In the genomic region with DNA sequence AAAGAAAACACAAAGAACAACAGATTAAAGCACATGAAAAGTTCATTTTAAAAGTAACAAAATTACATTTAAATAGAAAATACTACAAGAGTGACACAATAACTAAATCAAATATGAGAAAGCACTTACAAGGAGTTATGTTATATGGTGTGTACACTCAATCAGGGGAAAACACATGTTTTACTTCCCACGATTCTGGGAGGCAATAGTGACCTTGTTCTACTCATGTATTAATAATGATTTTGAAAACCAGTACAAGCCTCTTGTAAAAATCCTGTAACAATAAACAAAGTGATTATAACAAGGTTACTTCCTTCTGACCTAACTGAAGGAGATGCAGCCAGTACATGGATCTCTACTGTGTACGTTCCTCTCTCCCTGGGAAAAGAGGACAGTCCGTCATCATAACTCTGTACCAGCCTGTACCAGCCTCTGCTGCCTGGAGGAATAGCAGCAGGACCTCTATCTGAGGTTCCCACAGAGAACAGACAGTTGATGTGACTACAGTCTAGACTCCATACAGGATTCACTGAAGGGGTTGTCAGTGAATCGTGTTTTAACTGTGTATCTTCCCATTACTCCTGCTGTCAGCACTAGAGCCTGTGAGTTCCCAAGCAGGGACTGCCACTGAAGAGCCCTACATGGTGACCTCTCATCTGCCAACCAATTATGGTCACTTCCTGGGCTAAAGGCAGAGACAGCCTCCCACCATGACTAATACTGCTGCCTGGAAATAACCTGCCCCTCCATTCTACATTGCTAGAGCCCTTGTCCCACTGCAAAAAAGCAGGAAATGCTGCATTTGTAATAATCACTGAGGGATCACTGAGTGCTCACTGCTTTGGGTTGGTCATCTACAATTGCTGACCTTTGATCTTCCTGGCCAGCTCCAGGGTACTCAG, we compare ENCODE assay signal across 1 cellular context.
TF ChIP-seq lines count a peak whose summit lies in the region.

No MANE protein-coding gene starts in this region.

TF ChIP-seq in HepG2, 621 proteins besides CTCF, POLR2A, EP300 and RAD21 (continued from another document):
- TF ChIP-seq, protein P1, sequence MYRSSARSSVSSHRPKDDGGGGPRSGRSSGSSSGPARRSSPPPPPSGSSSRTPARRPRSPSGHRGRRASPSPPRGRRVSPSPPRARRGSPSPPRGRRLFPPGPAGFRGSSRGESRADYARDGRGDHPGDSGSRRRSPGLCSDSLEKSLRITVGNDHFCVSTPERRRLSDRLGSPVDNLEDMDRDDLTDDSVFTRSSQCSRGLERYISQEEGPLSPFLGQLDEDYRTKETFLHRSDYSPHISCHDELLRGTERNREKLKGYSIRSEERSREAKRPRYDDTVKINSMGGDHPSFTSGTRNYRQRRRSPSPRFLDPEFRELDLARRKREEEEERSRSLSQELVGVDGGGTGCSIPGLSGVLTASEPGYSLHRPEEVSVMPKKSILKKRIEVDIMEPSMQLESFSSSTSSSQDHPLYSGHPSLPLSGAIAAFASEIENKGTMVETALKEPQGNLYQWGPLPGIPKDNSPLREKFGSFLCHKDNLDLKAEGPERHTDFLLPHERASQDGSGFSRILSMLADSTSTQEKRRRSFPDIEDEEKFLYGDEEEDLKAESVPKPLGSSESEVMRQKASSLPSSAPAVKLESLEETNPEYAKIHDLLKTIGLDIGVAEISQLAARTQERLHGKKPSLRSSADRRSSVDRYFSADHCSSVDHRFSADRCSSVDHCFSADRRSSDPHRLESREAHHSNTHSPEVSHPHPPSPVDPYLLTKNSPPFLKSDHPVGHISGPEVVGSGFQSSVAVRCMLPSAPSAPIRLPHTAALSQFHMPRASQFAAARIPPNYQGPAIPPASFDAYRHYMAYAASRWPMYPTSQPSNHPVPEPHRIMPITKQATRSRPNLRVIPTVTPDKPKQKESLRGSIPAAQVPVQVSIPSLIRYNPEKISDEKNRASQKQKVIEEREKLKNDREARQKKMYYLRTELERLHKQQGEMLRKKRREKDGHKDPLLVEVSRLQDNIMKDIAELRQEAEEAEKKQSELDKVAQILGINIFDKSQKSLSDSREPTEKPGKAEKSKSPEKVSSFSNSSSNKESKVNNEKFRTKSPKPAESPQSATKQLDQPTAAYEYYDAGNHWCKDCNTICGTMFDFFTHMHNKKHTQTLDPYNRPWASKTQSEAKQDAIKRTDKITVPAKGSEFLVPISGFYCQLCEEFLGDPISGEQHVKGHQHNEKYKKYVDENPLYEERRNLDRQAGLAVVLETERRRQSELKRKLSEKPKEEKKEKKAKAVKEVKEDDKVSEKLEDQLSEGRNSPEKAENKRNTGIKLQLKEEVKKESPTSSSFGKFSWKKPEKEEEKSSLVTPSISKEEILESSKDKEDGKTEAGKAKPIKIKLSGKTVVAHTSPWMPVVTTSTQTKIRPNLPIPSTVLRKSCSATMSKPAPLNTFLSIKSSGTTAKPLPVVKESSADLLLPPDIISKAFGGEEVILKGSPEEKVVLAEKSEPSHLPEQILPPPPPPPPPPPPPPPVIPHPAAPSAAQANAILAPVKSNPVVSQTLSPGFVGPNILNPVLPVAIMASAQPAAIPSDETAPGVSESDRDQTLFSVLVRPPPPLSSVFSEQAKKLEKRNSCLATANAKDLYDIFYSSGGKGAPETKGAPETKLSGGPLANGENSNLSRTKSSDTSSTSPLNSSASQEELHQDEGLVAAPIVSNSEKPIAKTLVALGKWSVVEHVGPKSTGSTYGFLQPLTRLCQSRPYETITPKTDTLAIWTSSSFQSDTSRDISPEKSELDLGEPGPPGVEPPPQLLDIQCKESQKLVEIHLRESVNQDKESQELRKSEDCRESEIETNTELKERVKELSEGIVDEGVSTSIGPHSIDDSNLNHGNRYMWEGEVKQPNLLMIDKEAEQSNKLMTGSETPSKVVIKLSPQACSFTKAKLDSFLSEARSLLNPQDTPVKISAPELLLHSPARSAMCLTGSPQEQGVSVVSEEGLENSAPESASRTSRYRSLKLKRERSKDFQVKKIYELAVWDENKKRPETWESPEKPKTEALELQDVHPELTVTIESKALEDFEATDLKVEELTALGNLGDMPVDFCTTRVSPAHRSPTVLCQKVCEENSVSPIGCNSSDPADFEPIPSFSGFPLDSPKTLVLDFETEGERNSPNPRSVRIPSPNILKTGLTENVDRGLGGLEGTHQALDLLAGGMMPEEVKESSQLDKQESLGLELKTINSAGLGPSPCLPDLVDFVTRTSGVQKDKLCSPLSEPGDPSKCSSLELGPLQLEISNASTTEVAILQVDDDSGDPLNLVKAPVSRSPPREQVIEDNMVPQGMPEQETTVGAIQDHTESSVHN (CRISPR knock-in tag; IDR thresholded peaks at IDR 0.05): no peak
- TF ChIP-seq DNMT1 (CRISPR knock-in tag; IDR thresholded peaks at IDR 0.05) (no peak), ETV6 (CRISPR knock-in tag; conservative IDR thresholded peaks at IDR 0.05) (no peak), POGZ (CRISPR knock-in tag; IDR thresholded peaks at IDR 0.05) (no peak), ZSCAN25 (CRISPR knock-in tag; IDR thresholded peaks at IDR 0.05) (no peak), ZNF570 (CRISPR knock-in tag; IDR thresholded peaks at IDR 0.05; ENCODE audit: borderline replicate concordance) (no peak), ZNF33A (CRISPR knock-in tag; IDR thresholded peaks at IDR 0.05; ENCODE audit: borderline replicate concordance) (no peak), HOXD1 (CRISPR knock-in tag; IDR thresholded peaks at IDR 0.05) (no peak), FOXK2 (IDR thresholded peaks at IDR 0.05) (no peak), NFATC3 (CRISPR knock-in tag; IDR thresholded peaks at IDR 0.05) (no peak), ZNF709 (CRISPR knock-in tag; IDR thresholded peaks at IDR 0.05) (no peak)
- TF ChIP-seq, protein P2, sequence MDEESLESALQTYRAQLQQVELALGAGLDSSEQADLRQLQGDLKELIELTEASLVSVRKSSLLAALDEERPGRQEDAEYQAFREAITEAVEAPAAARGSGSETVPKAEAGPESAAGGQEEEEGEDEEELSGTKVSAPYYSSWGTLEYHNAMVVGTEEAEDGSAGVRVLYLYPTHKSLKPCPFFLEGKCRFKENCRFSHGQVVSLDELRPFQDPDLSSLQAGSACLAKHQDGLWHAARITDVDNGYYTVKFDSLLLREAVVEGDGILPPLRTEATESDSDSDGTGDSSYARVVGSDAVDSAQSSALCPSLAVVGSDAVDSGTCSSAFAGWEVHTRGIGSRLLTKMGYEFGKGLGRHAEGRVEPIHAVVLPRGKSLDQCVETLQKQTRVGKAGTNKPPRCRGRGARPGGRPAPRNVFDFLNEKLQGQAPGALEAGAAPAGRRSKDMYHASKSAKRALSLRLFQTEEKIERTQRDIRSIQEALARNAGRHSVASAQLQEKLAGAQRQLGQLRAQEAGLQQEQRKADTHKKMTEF (CRISPR knock-in tag; IDR thresholded peaks at IDR 0.05): no peak
- TF ChIP-seq, protein P3, sequence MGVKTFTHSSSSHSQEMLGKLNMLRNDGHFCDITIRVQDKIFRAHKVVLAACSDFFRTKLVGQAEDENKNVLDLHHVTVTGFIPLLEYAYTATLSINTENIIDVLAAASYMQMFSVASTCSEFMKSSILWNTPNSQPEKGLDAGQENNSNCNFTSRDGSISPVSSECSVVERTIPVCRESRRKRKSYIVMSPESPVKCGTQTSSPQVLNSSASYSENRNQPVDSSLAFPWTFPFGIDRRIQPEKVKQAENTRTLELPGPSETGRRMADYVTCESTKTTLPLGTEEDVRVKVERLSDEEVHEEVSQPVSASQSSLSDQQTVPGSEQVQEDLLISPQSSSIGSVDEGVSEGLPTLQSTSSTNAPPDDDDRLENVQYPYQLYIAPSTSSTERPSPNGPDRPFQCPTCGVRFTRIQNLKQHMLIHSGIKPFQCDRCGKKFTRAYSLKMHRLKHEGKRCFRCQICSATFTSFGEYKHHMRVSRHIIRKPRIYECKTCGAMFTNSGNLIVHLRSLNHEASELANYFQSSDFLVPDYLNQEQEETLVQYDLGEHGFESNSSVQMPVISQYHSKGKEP (CRISPR knock-in tag; IDR thresholded peaks at IDR 0.05): no peak
- TF ChIP-seq, protein P4, sequence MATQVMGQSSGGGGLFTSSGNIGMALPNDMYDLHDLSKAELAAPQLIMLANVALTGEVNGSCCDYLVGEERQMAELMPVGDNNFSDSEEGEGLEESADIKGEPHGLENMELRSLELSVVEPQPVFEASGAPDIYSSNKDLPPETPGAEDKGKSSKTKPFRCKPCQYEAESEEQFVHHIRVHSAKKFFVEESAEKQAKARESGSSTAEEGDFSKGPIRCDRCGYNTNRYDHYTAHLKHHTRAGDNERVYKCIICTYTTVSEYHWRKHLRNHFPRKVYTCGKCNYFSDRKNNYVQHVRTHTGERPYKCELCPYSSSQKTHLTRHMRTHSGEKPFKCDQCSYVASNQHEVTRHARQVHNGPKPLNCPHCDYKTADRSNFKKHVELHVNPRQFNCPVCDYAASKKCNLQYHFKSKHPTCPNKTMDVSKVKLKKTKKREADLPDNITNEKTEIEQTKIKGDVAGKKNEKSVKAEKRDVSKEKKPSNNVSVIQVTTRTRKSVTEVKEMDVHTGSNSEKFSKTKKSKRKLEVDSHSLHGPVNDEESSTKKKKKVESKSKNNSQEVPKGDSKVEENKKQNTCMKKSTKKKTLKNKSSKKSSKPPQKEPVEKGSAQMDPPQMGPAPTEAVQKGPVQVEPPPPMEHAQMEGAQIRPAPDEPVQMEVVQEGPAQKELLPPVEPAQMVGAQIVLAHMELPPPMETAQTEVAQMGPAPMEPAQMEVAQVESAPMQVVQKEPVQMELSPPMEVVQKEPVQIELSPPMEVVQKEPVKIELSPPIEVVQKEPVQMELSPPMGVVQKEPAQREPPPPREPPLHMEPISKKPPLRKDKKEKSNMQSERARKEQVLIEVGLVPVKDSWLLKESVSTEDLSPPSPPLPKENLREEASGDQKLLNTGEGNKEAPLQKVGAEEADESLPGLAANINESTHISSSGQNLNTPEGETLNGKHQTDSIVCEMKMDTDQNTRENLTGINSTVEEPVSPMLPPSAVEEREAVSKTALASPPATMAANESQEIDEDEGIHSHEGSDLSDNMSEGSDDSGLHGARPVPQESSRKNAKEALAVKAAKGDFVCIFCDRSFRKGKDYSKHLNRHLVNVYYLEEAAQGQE (IDR thresholded peaks at IDR 0.05; ENCODE audit: borderline replicate concordance in 1 of 2, low read depth in 1 of 2, low read length in 2 of 2): no peak
- TF ChIP-seq, protein P5, sequence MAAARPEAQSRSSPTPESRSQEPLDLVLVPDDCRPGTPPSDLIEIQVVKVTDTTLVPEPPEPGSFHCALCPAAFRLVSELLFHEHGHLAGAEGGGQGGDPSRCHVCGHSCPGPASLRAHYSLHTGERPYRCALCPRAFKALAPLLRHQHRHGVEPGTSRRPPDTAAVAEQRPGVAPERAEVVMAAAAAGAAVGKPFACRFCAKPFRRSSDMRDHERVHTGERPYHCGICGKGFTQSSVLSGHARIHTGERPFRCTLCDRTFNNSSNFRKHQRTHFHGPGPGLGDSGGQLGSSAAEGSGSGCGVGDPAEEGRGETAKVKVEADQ (CRISPR knock-in tag; IDR thresholded peaks at IDR 0.05; ENCODE audit: borderline replicate concordance): no peak
